ENCODE assay signal across 19 cellular contexts in the genomic region with DNA sequence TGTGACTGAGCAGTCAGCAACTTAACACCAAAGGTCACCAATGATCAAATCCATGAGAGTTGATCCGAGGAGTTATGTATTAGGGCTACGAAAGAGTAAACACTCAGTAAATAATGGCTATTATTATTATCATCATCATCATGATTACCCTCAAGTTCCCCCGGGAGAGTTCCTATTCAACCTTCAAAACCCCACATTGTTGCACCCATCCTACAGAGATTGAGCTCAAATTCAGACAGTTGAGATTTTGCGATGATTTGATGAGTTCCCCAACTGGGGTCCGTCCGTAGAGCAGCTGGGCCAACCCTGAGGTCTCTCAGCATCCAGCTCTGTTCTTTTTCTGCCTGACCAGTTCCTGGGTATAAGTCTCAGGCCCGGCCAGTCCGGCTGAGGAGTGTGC. TPM values are rescaled to one million over a fixed set of nuclear protein-coding genes. Genes with fewer than 3 reads are reported as not detected.
"Had no signal": no experiment of that assay in that cellular context is flagged by ENCODE, and none has a peak within 500 bp of the region (broad histone marks: within the 10 kb centered on the region; RNA-seq: fewer than 3 reads in every experiment).

No MANE protein-coding gene starts in this region.

RNA-seq across cellular contexts. Expression of a gene that starts 1.4 kb away (rescaled TPM):
- total RNA-seq: natural killer cell treated with Interleukin-12 subunit alpha and Interleukin-12 subunit beta and Interleukin-15 and Interleukin-18, amount 100 ng/mL, for 72 hours; neural crest cell; omental fat pad; osteocyte; pancreas; posterior vena cava; prostate gland; pulmonary artery endothelial cell; right atrium auricular region; sciatic nerve; stomach; subcutaneous adipose tissue; temporal lobe; thoracic aorta; thyroid gland; tibial nerve; upper lobe of left lung; ureter; vagina had no signal
- polyA plus RNA-seq: pancreas, stomach had no signal

RNA-seq across cellular contexts. Expression of a gene that starts 5.5 kb away (rescaled TPM):
- total RNA-seq: natural killer cell treated with Interleukin-12 subunit alpha and Interleukin-12 subunit beta and Interleukin-15 and Interleukin-18, amount 100 ng/mL, for 72 hours; neural crest cell; omental fat pad; osteocyte; pancreas; posterior vena cava; prostate gland; pulmonary artery endothelial cell; right atrium auricular region; sciatic nerve; stomach; subcutaneous adipose tissue; temporal lobe; thoracic aorta; tibial nerve; upper lobe of left lung; vagina had no signal
- polyA plus RNA-seq: pancreas, stomach had no signal

RNA-seq across cellular contexts. Expression of a gene that starts 6.4 kb away (rescaled TPM):
- total RNA-seq: natural killer cell treated with Interleukin-12 subunit alpha and Interleukin-12 subunit beta and Interleukin-15 and Interleukin-18, amount 100 ng/mL, for 72 hours; neural crest cell; omental fat pad; osteocyte; pancreas; posterior vena cava; prostate gland; pulmonary artery endothelial cell; right atrium auricular region; sciatic nerve; stomach; subcutaneous adipose tissue; temporal lobe; thoracic aorta; thyroid gland; tibial nerve; upper lobe of left lung; ureter; vagina had no signal
- polyA plus RNA-seq: pancreas, stomach had no signal

RNA-seq across cellular contexts. Expression of a gene that starts 10.8 kb away (rescaled TPM):
- total RNA-seq: natural killer cell treated with Interleukin-12 subunit alpha and Interleukin-12 subunit beta and Interleukin-15 and Interleukin-18, amount 100 ng/mL, for 72 hours; neural crest cell; omental fat pad; osteocyte; pancreas; posterior vena cava; prostate gland; pulmonary artery endothelial cell; right atrium auricular region; sciatic nerve; stomach; subcutaneous adipose tissue; temporal lobe; thoracic aorta; thyroid gland; tibial nerve; upper lobe of left lung; ureter; vagina had no signal
- polyA plus RNA-seq: pancreas, stomach had no signal

RNA-seq across cellular contexts. Expression of a gene that starts 14.0 kb away (rescaled TPM):
- total RNA-seq: natural killer cell treated with Interleukin-12 subunit alpha and Interleukin-12 subunit beta and Interleukin-15 and Interleukin-18, amount 100 ng/mL, for 72 hours; neural crest cell; omental fat pad; osteocyte; pancreas; posterior vena cava; prostate gland; pulmonary artery endothelial cell; right atrium auricular region; sciatic nerve; stomach; subcutaneous adipose tissue; temporal lobe; thoracic aorta; thyroid gland; tibial nerve; upper lobe of left lung; ureter; vagina had no signal
- polyA plus RNA-seq: pancreas, stomach had no signal
